Comparison of ENCODE assay signal across 10 cellular contexts in the genomic region with DNA sequence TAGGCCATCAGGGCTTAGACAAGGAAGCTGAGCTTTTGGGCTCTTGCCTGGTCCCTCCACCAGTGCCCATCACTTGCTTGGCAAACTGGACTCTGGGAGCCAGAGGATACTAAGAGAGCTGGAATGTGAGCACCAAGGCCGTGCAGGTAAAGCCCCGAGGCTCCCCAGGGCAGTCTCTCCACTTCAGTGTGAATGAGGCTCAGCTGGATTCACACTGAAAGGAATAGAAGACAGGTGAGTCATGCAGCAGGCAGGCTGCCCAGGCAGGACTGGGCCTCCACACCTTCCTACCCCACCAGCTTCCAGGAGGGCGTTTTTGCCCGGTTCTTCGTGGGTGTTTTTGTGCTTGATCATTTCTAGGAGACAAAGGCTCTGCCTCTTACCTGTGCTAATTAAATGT. TPM values are rescaled to one million over a fixed set of nuclear protein-coding genes. Genes with fewer than 3 reads are reported as not detected.
DNase-seq lines count a peak whose midpoint lies in the region; ATAC-seq and TF ChIP-seq lines count a peak whose summit lies in the region.
"Had no signal": no experiment of that assay in that cellular context is flagged by ENCODE, and none has a peak within 500 bp of the region (broad histone marks: within the 10 kb centered on the region; RNA-seq: fewer than 3 reads in every experiment).

No MANE protein-coding gene starts in this region.

- POLR2A ChIA-PET in Panc1 (lab: Charles Lee) = no interaction called here

- H2AFZ ChIP-seq in osteoblast (ENCODE audit: low read length) = no peak overlapping the region

- no peak for TF ChIP-seq CTCF in Panc1 (IDR thresholded peaks at IDR 0.05)
- TF ChIP-seq CTCF in upper lobe of left lung (IDR thresholded peaks at IDR 0.05) = no peak
- no peak for TF ChIP-seq CTCF in osteoblast (IDR thresholded peaks at IDR 0.05; ENCODE audit: extremely low read depth, low read depth, low read length)

- BruUV-seq in Panc1 (replicated peaks; lab: Mats Ljungman, UMichigan) = no TSS peak

- no peaks in the 10 kb centered on the region for H4K20me1 ChIP-seq in osteoblast (ENCODE audit: insufficient read depth, low read length)

- H3K4me2 ChIP-seq in osteoblast (ENCODE audit: insufficient read depth, low read length) = no peak overlapping the region

- H3K9me3 ChIP-seq in Panc1 (ENCODE audit: control insufficient read depth, insufficient read depth, low read depth, low read length) (no peaks in the 10 kb centered on the region), iPS-18a (ENCODE audit: control insufficient read depth, low read depth, low read length) (no peaks in the 10 kb centered on the region), upper lobe of left lung (no peaks in the 10 kb centered on the region), osteoblast (ENCODE audit: low read depth, low read length) (no peaks in the 10 kb centered on the region)

- H3K4me3 ChIP-seq in Panc1 (ENCODE audit: low read depth in 2 of 2, low read length in 2 of 2) (no peak overlapping the region), iPS-18a (ENCODE audit: low read length) (no peak overlapping the region), upper lobe of left lung (no peak overlapping the region), osteoblast (ENCODE audit: insufficient read depth, low read length) (no peak overlapping the region)

- H3K27me3 ChIP-seq in Panc1 (ENCODE audit: control insufficient read depth, insufficient read depth, low read length) (no peaks in the 10 kb centered on the region), iPS-18a (ENCODE audit: control insufficient read depth, insufficient read depth, low read length) (no peaks in the 10 kb centered on the region), upper lobe of left lung (no peaks in the 10 kb centered on the region), osteoblast (ENCODE audit: insufficient read depth, low read length) (no peaks in the 10 kb centered on the region)

- no peaks in the 10 kb centered on the region for H3K79me2 ChIP-seq in osteoblast (ENCODE audit: insufficient read depth, low read length)

- peak; percentile 22 for DNase-seq in NCI-H510A treated with DMSO at 0.1 percent for 48 hours (lab: John Stamatoyannopoulos, UW)
- no peak for DNase-seq in NCI-H510A (lab: John Stamatoyannopoulos, UW)
- DNase-seq in Panc1 (ENCODE audit: low read depth, low spot score) = no peak
- peak in 1 of 2 donors; percentile 59 for DNase-seq in upper lobe of left lung
- no peak for DNase-seq in Right ventricle myocardium superior
- no peak for DNase-seq in osteoblast (ENCODE audit: insufficient read length, low spot score, missing footprints)
- DNase-seq in cerebellum (ENCODE audit: low spot score) = no peak
- DNase-seq: effector memory CD4-positive, alpha-beta T cell; T-helper 1 cell had no signal

- ATAC-seq in Panc1 (peak; percentile 93), upper lobe of left lung (ENCODE audit: low FRiP score in 2 of 2) (peak; percentile 42 to 90), Right ventricle myocardium superior (ENCODE audit: poor library complexity) (no peak)

- H3K4me1 ChIP-seq in Panc1 (ENCODE audit: control insufficient read depth, insufficient read depth, low read length) (peaks cover 11% of the 10 kb centered on the region), iPS-18a (ENCODE audit: control insufficient read depth, low read depth, low read length) (peaks cover 18% of the 10 kb centered on the region), upper lobe of left lung (no peaks in the 10 kb centered on the region), osteoblast (ENCODE audit: insufficient read depth, low read length) (no peaks in the 10 kb centered on the region)

- CTCF ChIA-PET in Panc1 (lab: Charles Lee) = no interaction called here

- no peak for TF ChIP-seq POLR2A in upper lobe of left lung (IDR thresholded peaks at IDR 0.05)

- in situ Hi-C loops in Panc1 (cut with HindIII; ENCODE audit: low pct_unique_long_range_greater_than_20kb, low sequenced_read_pairs) = no loop called here

- TF ChIP-seq EP300 in upper lobe of left lung (IDR thresholded peaks at IDR 0.05) = no peak

- peak overlapping the region; percentile 30 for H3K9ac ChIP-seq in iPS-18a (ENCODE audit: low read length)

- H3K36me3 ChIP-seq in Panc1 (ENCODE audit: control insufficient read depth, insufficient read depth, low read length) = no peaks in the 10 kb centered on the region
- no peaks in the 10 kb centered on the region for H3K36me3 ChIP-seq in iPS-18a (ENCODE audit: control insufficient read depth, low read depth, low read length)
- no peaks in the 10 kb centered on the region for H3K36me3 ChIP-seq in upper lobe of left lung
- H3K36me3 ChIP-seq in osteoblast (ENCODE audit: insufficient read depth, low read length) = no peaks in the 10 kb centered on the region

- H3K27ac ChIP-seq in Panc1 (ENCODE audit: low read length) (no peak overlapping the region), iPS-18a (ENCODE audit: low read length) (peak overlapping the region; percentile 49), upper lobe of left lung (no peak overlapping the region), osteoblast (ENCODE audit: low read depth, low read length) (no peak overlapping the region)

- intact Hi-C loops in Panc1 (cut with micrococcal nuclease; ENCODE audit: unreplicated experiment) (no loop called here), Right ventricle myocardium superior (cut with DNase I) (no loop called here)

- WGBS in upper lobe of left lung, 2 donors = 37 to 47% methylated on average over 3 to 5 of the region's 5 CpGs

RNA-seq across cellular contexts. Expression of gene CTSV, which starts 7.3 kb away (rescaled TPM):
- total RNA-seq in Panc1 (2021; ENCODE audit: unreplicated experiment) (27.1 TPM), upper lobe of left lung (1 to 10 TPM in 1 of 6 donors, under 1 TPM in 3, not detected in 2; 0.34 to 1.5 (median 0.63) TPM), Right ventricle myocardium superior (not detected), osteoblast (0.29 and 0.36 TPM in 2 replicates), cerebellum (1.3 TPM)
- polyA plus RNA-seq in Panc1 (2012; ENCODE audit: insufficient read length) = 10.4 TPM

Comparison
In these comparisons a context has a peak if more than half of its experiments do, and no peak if none do; other contexts are left out.
1. RNA of gene CTSV, which starts 7.3 kb away (total RNA-seq): 27.1 TPM in Panc1 (single experiment); 1.3 TPM in cerebellum (single experiment), 0.34 to 1.5 TPM in upper lobe of left lung, 0.29 to 0.36 TPM in osteoblast and not detected in Right ventricle myocardium superior (single experiment); every median in the first group is over 10 times any median in the second.